ENCODE assay signal across 23 cellular contexts in the genomic region with DNA sequence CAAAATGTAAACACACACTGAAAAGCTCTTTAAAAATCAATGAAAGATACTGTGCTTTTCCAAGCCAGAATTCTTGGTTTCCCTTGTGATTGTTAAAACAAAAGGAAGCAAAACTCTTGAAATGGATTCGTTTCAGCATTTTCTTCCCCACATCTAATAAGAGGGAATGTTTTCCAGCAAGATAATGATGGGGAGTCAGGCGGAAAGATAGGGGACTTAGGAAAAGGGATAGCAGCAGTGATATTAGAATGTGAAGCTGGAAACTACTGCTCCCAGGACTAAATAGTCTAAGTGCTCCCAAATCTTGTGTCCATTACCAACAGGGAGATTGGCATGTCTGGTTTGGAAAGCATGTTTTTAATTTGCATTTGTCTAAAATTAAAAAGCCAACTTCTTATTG.
DNase-seq lines count a peak whose midpoint lies in the region; FAIRE-seq and TF ChIP-seq lines count a peak whose summit lies in the region.
"Had no signal": no experiment of that assay in that cellular context is flagged by ENCODE, and none has a peak within 500 bp of the region (broad histone marks: within the 10 kb centered on the region; RNA-seq: fewer than 3 reads in every experiment).

No MANE protein-coding gene starts in this region.

- DNase-seq in DMS 273 (lab: John Stamatoyannopoulos, UW; ENCODE audit: unreplicated experiment) (peak; percentile 28), DMS 273 treated with DMSO at 0.1 percent for 48 hours (lab: John Stamatoyannopoulos, UW) (no peak), H1 (ENCODE audit: low read depth in 1 of 2, low spot score in 2 of 2) (no peak), osteoblast (ENCODE audit: insufficient read length, low spot score, missing footprints) (no peak), GM19240 (ENCODE audit: insufficient read length, low spot score) (no peak), BE2C (no peak)
- DNase-seq in activated CD4-positive, alpha-beta T cell treated with anti-CD3 and anti-CD28 coated beads for 4 hours = no peak
- DNase-seq: 8988T, ACHN, Calu3, Karpas-422, NCI-H1092, NCI-H1436 treated with DMSO at 0.1 percent for 48 hours, NCI-H1930, NCI-H2107, NCI-H2227 treated with DMSO at 0.1 percent for 48 hours, NCI-H526 treated with DMSO at 0.1 percent for 48 hours, SHP77 had no signal

- no peak for TF ChIP-seq EP300 in H1 (IDR thresholded peaks at IDR 0.05; ENCODE audit: borderline replicate concordance in 1 of 2, low read depth in 2 of 2, low read length in 2 of 2)

- H2BK5ac ChIP-seq in H1 (ENCODE audit: low read depth, low read length) = no peak overlapping the region

- no peak overlapping the region; the same call in 1 of the 2 replicates for H3K18ac ChIP-seq in H1 (ENCODE audit: extremely low read depth, low read length)

- CTCF ChIA-PET in H1 (lab: Charles Lee; ENCODE audit: partially characterized antibody) = no interaction called here

- TF ChIP-seq POLR2A in H1 (IDR thresholded peaks at IDR 0.05; ENCODE audit: control extremely low read depth in 1 of 2, low read depth in 2 of 2, low read length in 2 of 2) = no peak

- H3K9me3 ChIP-seq in HUES64 (ENCODE audit: insufficient read depth, low read depth, low read length) (no peaks in the 10 kb centered on the region), H1 (ENCODE audit: insufficient read depth in 2 of 2, low read depth in 1 of 2, low read length in 1 of 2) (no peaks in the 10 kb centered on the region), osteoblast (ENCODE audit: low read depth, low read length) (no peaks in the 10 kb centered on the region), BE2C (no peaks in the 10 kb centered on the region)

- no peaks in the 10 kb centered on the region for H3K79me2 ChIP-seq in H1 (ENCODE audit: control insufficient read depth in 1 of 2, insufficient read depth in 2 of 2, low read length in 2 of 2)
- H3K79me2 ChIP-seq in osteoblast (ENCODE audit: insufficient read depth, low read length) = no peaks in the 10 kb centered on the region

- no peak overlapping the region for H3K4ac ChIP-seq in H1 (replicated peaks; ENCODE audit: insufficient read length, low read depth, low read length)

- H3K27me3 ChIP-seq in HUES64 (ENCODE audit: insufficient read depth, low read length) (no peaks in the 10 kb centered on the region), H1 (replicated peaks in 1 of 4; ENCODE audit: control insufficient read depth in 3 of 4, extremely low read depth in 1 of 4, insufficient read depth in 3 of 4, low read length in 3 of 4) (no peaks in the 10 kb centered on the region), osteoblast (ENCODE audit: insufficient read depth, low read length) (no peaks in the 10 kb centered on the region), BE2C (no peaks in the 10 kb centered on the region)

- no peaks in the 10 kb centered on the region for H3K36me3 ChIP-seq in HUES64 (ENCODE audit: insufficient read depth, low read length)
- no peaks in the 10 kb centered on the region for H3K36me3 ChIP-seq in H1 (ENCODE audit: control insufficient read depth in 2 of 4, insufficient read depth in 4 of 4, low read length in 3 of 4)
- H3K36me3 ChIP-seq in osteoblast (ENCODE audit: insufficient read depth, low read length) = no peaks in the 10 kb centered on the region
- H3K36me3 ChIP-seq in BE2C = no peaks in the 10 kb centered on the region

- no peak overlapping the region for H2AK5ac ChIP-seq in H1 (ENCODE audit: low read depth, low read length)

- no peak overlapping the region for H3K14ac ChIP-seq in H1 (ENCODE audit: insufficient read length)

- H3K79me1 ChIP-seq in H1 (ENCODE audit: low read depth, low read length) = no peaks in the 10 kb centered on the region

- H2AFZ ChIP-seq in H1 (ENCODE audit: low read length) = 0 out of 2 replicates have a peak overlapping the region, but pooled peaks have one; percentile 4
- peak overlapping the region; percentile 56 for H2AFZ ChIP-seq in osteoblast (ENCODE audit: low read length)

- H3K4me1 ChIP-seq in HUES64 (ENCODE audit: insufficient read depth, low read length) (peaks cover 38% of the 10 kb centered on the region), H1 (replicated peaks in 1 of 4; ENCODE audit: control insufficient read depth in 3 of 4, insufficient read depth in 4 of 4, low read length in 3 of 4) (peaks cover 0 to 7% (median under 1%) of the 10 kb centered on the region in 4 experiments; a peak in 1 of 7 replicates), osteoblast (ENCODE audit: insufficient read depth, low read length) (peaks cover 12% of the 10 kb centered on the region), BE2C (no peaks in the 10 kb centered on the region)

- H4K91ac ChIP-seq in H1 (replicated peaks; ENCODE audit: insufficient read length, low read length) = no peak overlapping the region

- H2BK20ac ChIP-seq in H1 (ENCODE audit: low read length) = no peak overlapping the region

- peak overlapping the region; percentile 38; the same call in 1 of the 2 replicates for H3K27ac ChIP-seq in HUES64 (ENCODE audit: low read depth, low read length)
- H3K27ac ChIP-seq in H1 (ENCODE audit: low read depth, low read length) = no peak overlapping the region
- no peak overlapping the region for H3K27ac ChIP-seq in osteoblast (ENCODE audit: low read depth, low read length)
- H3K27ac ChIP-seq: HL-60, RWPE1 had no signal

- no peak overlapping the region for H2BK15ac ChIP-seq in H1 (ENCODE audit: low read length)

- no peak for TF ChIP-seq CTCF in H1 (IDR thresholded peaks at IDR 0.05; ENCODE audit: control extremely low read depth in 1 of 3, insufficient read depth in 1 of 3, low read depth in 1 of 3, low read length in 3 of 3)
- TF ChIP-seq CTCF in osteoblast (IDR thresholded peaks at IDR 0.05; ENCODE audit: extremely low read depth, low read depth, low read length) = no peak
- no peak for TF ChIP-seq CTCF in BE2C (IDR thresholded peaks at IDR 0.05; ENCODE audit: low read depth, low read length)

- H4K20me1 ChIP-seq in H1 (replicated peaks in 1 of 2; ENCODE audit: control insufficient read depth in 1 of 2, insufficient read depth in 2 of 2, low read length in 2 of 2) = no peaks in the 10 kb centered on the region
- H4K20me1 ChIP-seq in osteoblast (ENCODE audit: insufficient read depth, low read length) = no peaks in the 10 kb centered on the region

- no peak overlapping the region for H3K56ac ChIP-seq in H1 (replicated peaks; ENCODE audit: insufficient read length, low read depth, low read length)

- POLR2A ChIA-PET in H1 (lab: Charles Lee; ENCODE audit: partially characterized antibody) = no interaction called here

- 93% methylated on average over 1 of the region's 2 CpGs for WGBS in HUES64
- 77% methylated on average over 2 of the region's 2 CpGs; no CpG with 5 or more reads in 1 of the 2 experiments for WGBS in H1 (ENCODE audit: extremely low coverage in 1 of 2, insufficient coverage in 1 of 2, insufficient read length in 1 of 2, insufficient replicate concordance in 2 of 2, low coverage in 1 of 2, low lambda C conversion rate in 2 of 2, missing lambda C conversion rate in 1 of 2), 2 experiments

- FAIRE-seq in H1 (lab: Jason Lieb, UNC) = no peak
- FAIRE-seq: GM18507, HepG2 had no signal

- H3K4me2 ChIP-seq in H1 (ENCODE audit: insufficient read depth in 1 of 2, low read depth in 2 of 2, low read length in 2 of 2) = no peak overlapping the region
- H3K4me2 ChIP-seq in osteoblast (ENCODE audit: insufficient read depth, low read length) = no peak overlapping the region

- no peak overlapping the region for H4K5ac ChIP-seq in H1 (ENCODE audit: insufficient read length, low read depth, low read length)

- H3K23me2 ChIP-seq in H1 (ENCODE audit: low read depth, low read length) = no peaks in the 10 kb centered on the region

- H3K23ac ChIP-seq in H1 (ENCODE audit: insufficient read length) = no peak overlapping the region

- H4K8ac ChIP-seq in H1 (ENCODE audit: extremely low read depth, insufficient read depth, low read length) = no peak overlapping the region

- H2BK12ac ChIP-seq in H1 (ENCODE audit: low read depth, low read length) = no peak overlapping the region

- H3K4me3 ChIP-seq in HUES64 (ENCODE audit: low read length) (no peak overlapping the region), H1 (ENCODE audit: extremely low read depth in 1 of 4, insufficient read depth in 2 of 4, low read depth in 3 of 4, low read length in 4 of 4) (no peak overlapping the region), osteoblast (ENCODE audit: insufficient read depth, low read length) (no peak overlapping the region), BE2C (ENCODE audit: low read depth, low read length) (no peak overlapping the region)

- H2BK120ac ChIP-seq in H1 (replicated peaks; ENCODE audit: low read depth, low read length) = no peak overlapping the region

- no peak for TF ChIP-seq RAD21 in H1 (IDR thresholded peaks at IDR 0.05 in 1 of 2, conservative IDR thresholded peaks at IDR 0.05 in 1 of 2; ENCODE audit: low read depth in 2 of 2, low read length in 2 of 2)

- H3K9ac ChIP-seq in HUES64 (ENCODE audit: low read depth, low read length) = no peak overlapping the region
- no peak overlapping the region for H3K9ac ChIP-seq in H1 (replicated peaks in 1 of 4; ENCODE audit: extremely low read depth in 1 of 4, low read depth in 3 of 4, low read length in 3 of 4)

TF ChIP-seq in H1, 55 proteins besides CTCF, POLR2A, EP300 and RAD21:
- TF ChIP-seq POU5F1 (IDR thresholded peaks at IDR 0.05; ENCODE audit: low read depth, low read length) = no peak
- TF ChIP-seq, protein P1, sequence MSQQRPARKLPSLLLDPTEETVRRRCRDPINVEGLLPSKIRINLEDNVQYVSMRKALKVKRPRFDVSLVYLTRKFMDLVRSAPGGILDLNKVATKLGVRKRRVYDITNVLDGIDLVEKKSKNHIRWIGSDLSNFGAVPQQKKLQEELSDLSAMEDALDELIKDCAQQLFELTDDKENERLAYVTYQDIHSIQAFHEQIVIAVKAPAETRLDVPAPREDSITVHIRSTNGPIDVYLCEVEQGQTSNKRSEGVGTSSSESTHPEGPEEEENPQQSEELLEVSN (IDR thresholded peaks at IDR 0.05) = no peak
- TF ChIP-seq EZH2 (IDR thresholded peaks at IDR 0.05; ENCODE audit: low read depth, low read length, severe bottlenecking) = no peak
- TF ChIP-seq TEAD4 (IDR thresholded peaks at IDR 0.05; ENCODE audit: low read depth, low read length) = no peak
- TF ChIP-seq POLR2AphosphoS5 (IDR thresholded peaks at IDR 0.05; ENCODE audit: low read depth, low read length) = no peak
- TF ChIP-seq NRF1 (IDR thresholded peaks at IDR 0.05; ENCODE audit: low read depth, low read length) = no peak
- TF ChIP-seq SP2 (IDR thresholded peaks at IDR 0.05; ENCODE audit: low read length) = no peak
- TF ChIP-seq TAF7 (optimal IDR thresholded peaks at IDR 0.05; ENCODE audit: borderline replicate concordance, low read depth, low read length) = no peak
- TF ChIP-seq MAFK (IDR thresholded peaks at IDR 0.05; ENCODE audit: low read depth, low read length) = no peak
- TF ChIP-seq SP4 (IDR thresholded peaks at IDR 0.05; ENCODE audit: low read length) = no peak
- TF ChIP-seq CTBP2 (IDR thresholded peaks at IDR 0.05; ENCODE audit: borderline replicate concordance, insufficient read depth, insufficient read length, low read length) = no peak
TF ChIP-seq in H1: peak in this region for 0.
